Comparison of ENCODE assay signal across 10 cellular contexts in genomic region chr12:26287666-26288408, GRCh38.
A peak's percentile ranks its signal among the peaks of the same experiment; 100 is the strongest.
DNase-seq lines count a peak whose midpoint lies in the region; ATAC-seq and TF ChIP-seq lines count a peak whose summit lies in the region.
"Had no signal": no experiment of that assay in that cellular context is flagged by ENCODE, and none has a peak within 500 bp of the region (broad histone marks: within the 10 kb centered on the region; RNA-seq: fewer than 3 reads in every experiment).

No MANE protein-coding gene starts in this region.

- peak in 1 of 3 donors; percentile 6 for TF ChIP-seq CTCF in breast epithelium (IDR thresholded peaks at IDR 0.05)
- no peak for TF ChIP-seq CTCF in kidney epithelial cell (IDR thresholded peaks at IDR 0.05; ENCODE audit: insufficient read depth, low read length, poor library complexity, severe bottlenecking)
- TF ChIP-seq CTCF in chondrocyte (IDR thresholded peaks at IDR 0.05): no peak

- no peak for TF ChIP-seq EP300 in Ishikawa (IDR thresholded peaks at IDR 0.05; ENCODE audit: borderline replicate concordance)

- H3K27ac ChIP-seq in breast epithelium (peak overlapping the region; percentile 94 to 98), subcutaneous abdominal adipose tissue (ENCODE audit: low read depth, low read length) (peak overlapping the region; percentile 93)

- DNase-seq in breast epithelium (ENCODE audit: low spot score in 2 of 2) (peak; percentile 86 to 96), kidney epithelial cell (ENCODE audit: low read depth) (peak; percentile 72), OCI-M1 (lab: John Stamatoyannopoulos, UW) (no peak), chondrocyte (ENCODE audit: low spot score) (no peak)
- DNase-seq: NCI-H1417 had no signal

- TF ChIP-seq POLR2A in breast epithelium (IDR thresholded peaks at IDR 0.05): no peak

- H3K9me3 Mint-ChIP-seq in chondrocyte (ENCODE audit: low read depth): no peaks in the 10 kb centered on the region
- H3K9me3 Mint-ChIP-seq: activated T-helper 2 cell treated with anti-CD3 and anti-CD28 coated beads, Interferon-gamma antibody, Interleukin-2, Interleukin-4, amounts not matched to agents 10 μg/mL and 5 μg/mL and 100 μg/mL, durations not matched to agents 14 hours and 24 hours and 36 hours had no signal

- H3K9me3 ChIP-seq in breast epithelium (no peaks in the 10 kb centered on the region), subcutaneous abdominal adipose tissue (ENCODE audit: control insufficient read depth in 5 of 5, low read length in 5 of 5) (peaks cover 0 to 5% (median 0%) of the 10 kb centered on the region in 5 donors)

- peaks cover 2% of the 10 kb centered on the region for H3K36me3 Mint-ChIP-seq in chondrocyte (ENCODE audit: low read depth)

- H3K9ac ChIP-seq in subcutaneous abdominal adipose tissue (ENCODE audit: low read length in 5 of 5): peak overlapping the region in 3 of 5 donors; percentile 29 to 50 (median 40)

- H3K4me3 Mint-ChIP-seq in chondrocyte (ENCODE audit: unreplicated experiment): no peak overlapping the region

- no peaks in the 10 kb centered on the region for H3K27me3 Mint-ChIP-seq in chondrocyte (ENCODE audit: low read depth)

- H3K4me1 ChIP-seq in breast epithelium: peaks cover 11 to 13% of the 10 kb centered on the region in 2 donors
- H3K4me1 ChIP-seq in subcutaneous abdominal adipose tissue (ENCODE audit: control insufficient read depth in 5 of 5, insufficient read depth in 5 of 5, low read length in 5 of 5): peaks cover 0 to 27% (median 22%) of the 10 kb centered on the region in 5 donors

- ATAC-seq in GM21423 (IDR thresholded peaks at IDR 0.05; ENCODE audit: unreplicated experiment) (no peak), HG02623 (IDR thresholded peaks at IDR 0.05; ENCODE audit: unreplicated experiment) (no peak)

- H3K27me3 ChIP-seq in breast epithelium: no peaks in the 10 kb centered on the region
- H3K27me3 ChIP-seq in kidney epithelial cell (ENCODE audit: control insufficient read depth, insufficient read depth, low read length): no peaks in the 10 kb centered on the region
- H3K27me3 ChIP-seq in subcutaneous abdominal adipose tissue (ENCODE audit: control insufficient read depth in 5 of 5, insufficient read depth in 4 of 5, low read length in 5 of 5): no peaks in the 10 kb centered on the region

- no peak overlapping the region for H3K27ac Mint-ChIP-seq in chondrocyte (ENCODE audit: unreplicated experiment)
- H3K27ac Mint-ChIP-seq: activated T-helper 2 cell treated with anti-CD3 and anti-CD28 coated beads, Interferon-gamma antibody, Interleukin-2, Interleukin-4, amounts not matched to agents 10 μg/mL and 5 μg/mL and 100 μg/mL, durations not matched to agents 14 hours and 24 hours and 36 hours had no signal

- no peak for TF ChIP-seq RAD21 in Ishikawa (IDR thresholded peaks at IDR 0.05; ENCODE audit: low read depth)

- H3K4me3 ChIP-seq in breast epithelium: no peak overlapping the region
- no peak overlapping the region for H3K4me3 ChIP-seq in kidney epithelial cell (ENCODE audit: low read depth, low read length)
- peak overlapping the region in 1 of 5 donors; percentile 41 for H3K4me3 ChIP-seq in subcutaneous abdominal adipose tissue (ENCODE audit: low read depth in 1 of 5, low read length in 5 of 5)

- H3K36me3 ChIP-seq in breast epithelium (no peaks in the 10 kb centered on the region), kidney epithelial cell (ENCODE audit: control insufficient read depth, insufficient read depth, low read length) (no peaks in the 10 kb centered on the region), subcutaneous abdominal adipose tissue (ENCODE audit: control insufficient read depth in 5 of 5, insufficient read depth in 5 of 5, low read length in 5 of 5) (no peaks in the 10 kb centered on the region)

- H3K4me1 Mint-ChIP-seq in chondrocyte (ENCODE audit: low read depth): no peaks in the 10 kb centered on the region

- intact Hi-C loops in breast epithelium (cut with DNase I; ENCODE audit: low total_unique reads): loop anchor here (10.0 kb wide), 1 partner anchor 163 kb away; the partner anchor contains the start of gene BHLHE41

TF ChIP-seq in Ishikawa, 13 proteins besides CTCF, POLR2A, EP300 and RAD21:
- TF ChIP-seq REST (IDR thresholded peaks at IDR 0.05; ENCODE audit: low read depth) (no peak), USF1 (IDR thresholded peaks at IDR 0.05) (no peak), MAX (IDR thresholded peaks at IDR 0.05) (no peak; the same call in 1 of the 2 replicates), CEBPB (IDR thresholded peaks at IDR 0.05) (no peak), TAF1 (IDR thresholded peaks at IDR 0.05; ENCODE audit: low read depth) (no peak), NFIC (IDR thresholded peaks at IDR 0.05) (no peak), TEAD4 (IDR thresholded peaks at IDR 0.05) (peak; percentile 42)

Comparison
In these comparisons a context has a peak if more than half of its experiments do, and no peak if none do; other contexts are left out.
1. DNase-seq: peak in breast epithelium (2 of 2) and kidney epithelial cell (single experiment); none in OCI-M1 (single experiment) and chondrocyte (single experiment).